In genomic region chr15:25967120-25967519, GRCh38 we compare ENCODE assay signal across 24 cellular contexts.
"Had no signal": no experiment of that assay in that cellular context is flagged by ENCODE, and none has a peak within 500 bp of the region (broad histone marks: within the 10 kb centered on the region; RNA-seq: fewer than 3 reads in every experiment).

No MANE protein-coding gene starts in this region.

- H3K27ac ChIP-seq: SJSA1 had no signal

- H3K36me3 ChIP-seq: SJSA1 had no signal

- H3K9me3 ChIP-seq: SJSA1 had no signal

- H3K4me1 ChIP-seq: SJSA1 had no signal

- DNase-seq: activated CD4-positive, alpha-beta T cell treated with anti-CD3 and anti-CD28 coated beads for 48 hours; activated CD4-positive, alpha-beta T cell treated with anti-CD3 and anti-CD28 coated beads, Interleukin-2, amount 50 U/mL, for 4 hours; activated CD4-positive, CD25-positive, alpha-beta regulatory T cell treated with anti-CD3 and anti-CD28 coated beads, Interleukin-2, amount 50 U/mL, for 72 hours; activated CD8-positive, alpha-beta T cell treated with anti-CD3 and anti-CD28 coated beads, Interleukin-2, amount 10 ng/mL, durations not matched to agents 7 days and 5 days; activated effector memory CD4-positive, alpha-beta T cell treated with Interleukin-2 at 50 U/mL for 16 hours; activated naive CD4-positive, alpha-beta T cell; activated T-cell treated with anti-CD3 and anti-CD28 coated beads, Interleukin-2, amount 50 U/mL, for 24 hours; aorta; Karpas-422; NCI-H1048; NCI-H1417; NCI-H1930; NCI-H2107; NCI-H2171 treated with DMSO at 0.1 percent for 48 hours; NCI-H226; NCI-H510A; NCI-H526 treated with DMSO at 0.1 percent for 48 hours; NCI-H82; RPMI8226; SHP77 had no signal

- H3K27me3 ChIP-seq: SJSA1 had no signal

- ATAC-seq: activated CD8-positive, alpha-beta T cell treated with anti-CD3 and anti-CD28 coated beads, Interleukin-2, amount 10 ng/mL, durations not matched to agents 7 days and 5 days; Panc1; SK-N-SH treated with all-trans-retinoic acid at 6 μM for 48 hours; WTC11 had no signal

- H3K4me3 ChIP-seq: SJSA1 had no signal
